Comparison of ENCODE assay signal across 9 cellular contexts in genomic region chr1:200226268-200226968, GRCh38.
DNase-seq lines count a peak whose midpoint lies in the region; ATAC-seq and TF ChIP-seq lines count a peak whose summit lies in the region.
"Had no signal": no experiment of that assay in that cellular context is flagged by ENCODE, and none has a peak within 500 bp of the region (broad histone marks: within the 10 kb centered on the region; RNA-seq: fewer than 3 reads in every experiment).

No MANE protein-coding gene starts in this region.

- H3K27me3 ChIP-seq in PC-3 (ENCODE audit: low read length), result no peaks in the 10 kb centered on the region

- H3K9ac ChIP-seq in PC-3 (ENCODE audit: low read length), result no peak overlapping the region

- no peak overlapping the region for H2AFZ ChIP-seq in PC-3 (ENCODE audit: low read length)

- WGBS in lower leg skin, 2 donors, result 16 to 21% methylated on average over 11 of the region's 11 CpGs

- H3F3A ChIP-seq in PC-3 (ENCODE audit: low read length, unreplicated experiment), result no peaks in the 10 kb centered on the region

- no peak overlapping the region for H3K27ac ChIP-seq in PC-3 (ENCODE audit: low read length)
- H3K27ac ChIP-seq: WERI-Rb-1 had no signal

- TF ChIP-seq CTCF in GM10266 (IDR thresholded peaks at IDR 0.05; ENCODE audit: control insufficient read depth, insufficient read depth, low read depth, missing control alignments), result no peak
- TF ChIP-seq CTCF in PC-3 (conservative IDR thresholded peaks at IDR 0.05; ENCODE audit: low read depth, low read length), result no peak
- no peak for TF ChIP-seq CTCF in lower leg skin (IDR thresholded peaks at IDR 0.05)

- H3K9me3 ChIP-seq in PC-3 (ENCODE audit: low read length), result no peaks in the 10 kb centered on the region

- no peaks in the 10 kb centered on the region for H4K20me1 ChIP-seq in PC-3 (ENCODE audit: low read length)

- H3K4me2 ChIP-seq in PC-3 (ENCODE audit: low read length), result no peak overlapping the region

- ATAC-seq in PC-3, result no peak

- no peaks in the 10 kb centered on the region for H3K36me3 ChIP-seq in PC-3 (ENCODE audit: low read depth, low read length)
- H3K36me3 ChIP-seq: WERI-Rb-1 had no signal

- no peak overlapping the region for H3K4me3 ChIP-seq in Jurkat, Clone E6-1 (ENCODE audit: low read length)
- H3K4me3 ChIP-seq in PC-3 (ENCODE audit: low read length) (no peak overlapping the region), lower leg skin (ENCODE audit: low read depth, poor library complexity, severe bottlenecking) (no peak overlapping the region)

- no peaks in the 10 kb centered on the region for H3K4me1 ChIP-seq in PC-3 (ENCODE audit: insufficient read depth, low read length)

- H3K79me2 ChIP-seq in PC-3 (ENCODE audit: low read length), result no peaks in the 10 kb centered on the region

- intact Hi-C loops in PC-3 (cut with micrococcal nuclease), result no loop called here
- intact Hi-C loops in lower leg skin (cut with DNase I; ENCODE audit: low total_unique reads), result no loop called here

- POLR2A ChIA-PET in PC-3 (lab: Charles Lee; ENCODE audit: unreplicated experiment), result no interaction called here

- CTCF ChIA-PET in PC-3 (lab: Charles Lee), result no interaction called here

- TF ChIP-seq POLR2A in lower leg skin (IDR thresholded peaks at IDR 0.05), result no peak

- BruUV-seq in PC-3 (replicated peaks; lab: Mats Ljungman, UMichigan), result no TSS peak

- H3K9me2 ChIP-seq in PC-3 (replicated peaks; ENCODE audit: low read length), result no peaks in the 10 kb centered on the region; the same call in none of the 2 replicates

- peak; percentile 5 for DNase-seq in AG08395 (ENCODE audit: low spot score)
- DNase-seq in Jurkat, Clone E6-1 (ENCODE audit: low read depth, low spot score), result peak; percentile 56
- peak; percentile 33 to 43 for DNase-seq in activated T-cell treated with anti-CD3 and anti-CD28 coated beads, Interleukin-2, amount 50 U/mL, for 48 hours
- peak; percentile 22 for DNase-seq in inferior parietal cortex (ENCODE audit: extremely low spot score)
- DNase-seq in GM19240 (ENCODE audit: insufficient read length, low spot score), result no peak
- DNase-seq in GM10266 (ENCODE audit: extremely low spot score), result no peak
- no peak for DNase-seq in PC-3
- DNase-seq in lower leg skin (ENCODE audit: low spot score in 2 of 2), result no peak
- DNase-seq: WERI-Rb-1 had no signal

Comparison
In these comparisons a context has a peak if more than half of its experiments do, and no peak if none do; other contexts are left out.
1. DNase-seq: peak in AG08395 (single experiment), Jurkat, Clone E6-1 (single experiment), activated T-cell treated with anti-CD3 and anti-CD28 coated beads, Interleukin-2, amount 50 U/mL, for 48 hours (2 of 2) and inferior parietal cortex (single experiment); none in GM19240 (single experiment), GM10266 (single experiment), PC-3 (single experiment) and lower leg skin (0 of 2).